1 cellular context compared by ENCODE assay signal in the genomic region with DNA sequence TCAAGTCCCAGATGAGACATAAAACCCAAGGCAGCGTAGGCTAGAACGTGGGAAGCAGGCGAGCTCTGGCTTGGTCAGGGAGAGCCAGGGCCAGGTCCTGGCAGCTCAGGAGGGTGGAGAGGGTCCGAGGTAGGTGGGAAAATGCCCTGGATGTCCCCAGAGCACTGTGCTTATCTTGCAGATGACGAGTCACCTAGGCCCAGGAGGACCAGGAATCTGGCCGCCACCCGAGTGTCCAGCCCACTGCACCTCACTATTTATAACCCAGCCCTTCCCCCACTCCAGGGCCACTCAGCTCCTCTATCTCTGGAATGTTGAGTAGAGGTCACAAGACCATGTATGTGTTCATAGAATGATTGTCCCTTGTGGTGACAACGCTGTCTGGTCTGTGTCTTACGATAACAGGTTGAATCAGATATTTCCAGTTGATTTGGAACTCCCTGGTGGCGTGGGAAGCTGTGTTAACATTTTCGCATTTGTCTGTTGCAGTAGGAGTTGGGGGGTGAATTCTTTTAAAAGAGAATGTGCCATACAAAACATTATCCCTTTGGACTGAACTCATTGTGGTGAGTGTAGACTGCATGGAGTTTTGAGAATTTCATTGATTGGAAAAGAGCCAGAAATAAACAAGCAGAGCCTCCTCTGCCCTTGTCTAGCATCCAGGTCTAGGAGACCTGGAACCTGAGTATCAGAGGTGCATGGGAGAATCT.
TF ChIP-seq lines count a peak whose summit lies in the region.

No MANE protein-coding gene starts in this region.

TF ChIP-seq in K562, 482 proteins besides CTCF, POLR2A, EP300 and RAD21 (continued from another document and continues in another):
- TF ChIP-seq, protein P1, sequence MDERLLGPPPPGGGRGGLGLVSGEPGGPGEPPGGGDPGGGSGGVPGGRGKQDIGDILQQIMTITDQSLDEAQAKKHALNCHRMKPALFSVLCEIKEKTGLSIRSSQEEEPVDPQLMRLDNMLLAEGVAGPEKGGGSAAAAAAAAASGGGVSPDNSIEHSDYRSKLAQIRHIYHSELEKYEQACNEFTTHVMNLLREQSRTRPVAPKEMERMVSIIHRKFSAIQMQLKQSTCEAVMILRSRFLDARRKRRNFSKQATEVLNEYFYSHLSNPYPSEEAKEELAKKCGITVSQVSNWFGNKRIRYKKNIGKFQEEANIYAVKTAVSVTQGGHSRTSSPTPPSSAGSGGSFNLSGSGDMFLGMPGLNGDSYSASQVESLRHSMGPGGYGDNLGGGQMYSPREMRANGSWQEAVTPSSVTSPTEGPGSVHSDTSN (CRISPR knock-in tag; IDR thresholded peaks at IDR 0.05; ENCODE audit: low read depth), result no peak
- TF ChIP-seq, protein P1 (tag; conservative IDR thresholded peaks at IDR 0.05; ENCODE audit: low read depth), result peak; percentile 64
- TF ChIP-seq BRCA1 (IDR thresholded peaks at IDR 0.05) (no peak), BRCA1 (CRISPR knock-in tag; IDR thresholded peaks at IDR 0.05) (no peak), LEF1 (IDR thresholded peaks at IDR 0.05) (peak; percentile 94; the same call in 1 of the 2 replicates), NR2C2 (CRISPR knock-in tag; IDR thresholded peaks at IDR 0.05) (no peak), NR2C2 (tag; IDR thresholded peaks at IDR 0.05) (peak; percentile 56; the same call in 1 of the 2 replicates), CBFA2T2 (conservative IDR thresholded peaks at IDR 0.05) (peak; percentile 95), MEF2D (tag; conservative IDR thresholded peaks at IDR 0.05; ENCODE audit: low read depth) (peak; percentile 97), LCOR (CRISPR knock-in tag; IDR thresholded peaks at IDR 0.05) (0 out of 2 replicates have a peak, but pooled peaks have one; percentile 23), CXXC5 (CRISPR knock-in tag; IDR thresholded peaks at IDR 0.05) (peak; percentile 98), TRIM24 (IDR thresholded peaks at IDR 0.05) (peak; percentile 86 to 93), NCOA1 (IDR thresholded peaks at IDR 0.05; ENCODE audit: low read depth) (peak; percentile 58; the same call in 1 of the 2 replicates), ZNF584 (CRISPR knock-in tag; IDR thresholded peaks at IDR 0.05; ENCODE audit: low read depth) (0 out of 2 replicates have a peak, but pooled peaks have one; percentile 56), ZNF57 (CRISPR knock-in tag; IDR thresholded peaks at IDR 0.05) (0 out of 2 replicates have a peak, but pooled peaks have one; percentile 0), RBM22 (IDR thresholded peaks at IDR 0.05; ENCODE audit: low read depth, low read length, poor library complexity, severe bottlenecking) (no peak)
- TF ChIP-seq, protein P2, sequence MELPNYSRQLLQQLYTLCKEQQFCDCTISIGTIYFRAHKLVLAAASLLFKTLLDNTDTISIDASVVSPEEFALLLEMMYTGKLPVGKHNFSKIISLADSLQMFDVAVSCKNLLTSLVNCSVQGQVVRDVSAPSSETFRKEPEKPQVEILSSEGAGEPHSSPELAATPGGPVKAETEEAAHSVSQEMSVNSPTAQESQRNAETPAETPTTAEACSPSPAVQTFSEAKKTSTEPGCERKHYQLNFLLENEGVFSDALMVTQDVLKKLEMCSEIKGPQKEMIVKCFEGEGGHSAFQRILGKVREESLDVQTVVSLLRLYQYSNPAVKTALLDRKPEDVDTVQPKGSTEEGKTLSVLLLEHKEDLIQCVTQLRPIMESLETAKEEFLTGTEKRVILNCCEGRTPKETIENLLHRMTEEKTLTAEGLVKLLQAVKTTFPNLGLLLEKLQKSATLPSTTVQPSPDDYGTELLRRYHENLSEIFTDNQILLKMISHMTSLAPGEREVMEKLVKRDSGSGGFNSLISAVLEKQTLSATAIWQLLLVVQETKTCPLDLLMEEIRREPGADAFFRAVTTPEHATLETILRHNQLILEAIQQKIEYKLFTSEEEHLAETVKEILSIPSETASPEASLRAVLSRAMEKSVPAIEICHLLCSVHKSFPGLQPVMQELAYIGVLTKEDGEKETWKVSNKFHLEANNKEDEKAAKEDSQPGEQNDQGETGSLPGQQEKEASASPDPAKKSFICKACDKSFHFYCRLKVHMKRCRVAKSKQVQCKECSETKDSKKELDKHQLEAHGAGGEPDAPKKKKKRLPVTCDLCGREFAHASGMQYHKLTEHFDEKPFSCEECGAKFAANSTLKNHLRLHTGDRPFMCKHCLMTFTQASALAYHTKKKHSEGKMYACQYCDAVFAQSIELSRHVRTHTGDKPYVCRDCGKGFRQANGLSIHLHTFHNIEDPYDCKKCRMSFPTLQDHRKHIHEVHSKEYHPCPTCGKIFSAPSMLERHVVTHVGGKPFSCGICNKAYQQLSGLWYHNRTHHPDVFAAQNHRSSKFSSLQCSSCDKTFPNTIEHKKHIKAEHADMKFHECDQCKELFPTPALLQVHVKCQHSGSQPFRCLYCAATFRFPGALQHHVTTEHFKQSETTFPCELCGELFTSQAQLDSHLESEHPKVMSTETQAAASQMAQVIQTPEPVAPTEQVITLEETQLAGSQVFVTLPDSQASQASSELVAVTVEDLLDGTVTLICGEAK (IDR thresholded peaks at IDR 0.05), result no peak; the same call in 1 of the 2 replicates
- TF ChIP-seq, protein P2 (CRISPR knock-in tag; IDR thresholded peaks at IDR 0.05), result no peak
- TF ChIP-seq, protein P3, sequence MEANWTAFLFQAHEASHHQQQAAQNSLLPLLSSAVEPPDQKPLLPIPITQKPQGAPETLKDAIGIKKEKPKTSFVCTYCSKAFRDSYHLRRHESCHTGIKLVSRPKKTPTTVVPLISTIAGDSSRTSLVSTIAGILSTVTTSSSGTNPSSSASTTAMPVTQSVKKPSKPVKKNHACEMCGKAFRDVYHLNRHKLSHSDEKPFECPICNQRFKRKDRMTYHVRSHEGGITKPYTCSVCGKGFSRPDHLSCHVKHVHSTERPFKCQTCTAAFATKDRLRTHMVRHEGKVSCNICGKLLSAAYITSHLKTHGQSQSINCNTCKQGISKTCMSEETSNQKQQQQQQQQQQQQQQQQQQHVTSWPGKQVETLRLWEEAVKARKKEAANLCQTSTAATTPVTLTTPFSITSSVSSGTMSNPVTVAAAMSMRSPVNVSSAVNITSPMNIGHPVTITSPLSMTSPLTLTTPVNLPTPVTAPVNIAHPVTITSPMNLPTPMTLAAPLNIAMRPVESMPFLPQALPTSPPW (CRISPR knock-in tag; IDR thresholded peaks at IDR 0.05), result peak; percentile 70; the same call in 1 of the 2 replicates
- TF ChIP-seq, protein P4, sequence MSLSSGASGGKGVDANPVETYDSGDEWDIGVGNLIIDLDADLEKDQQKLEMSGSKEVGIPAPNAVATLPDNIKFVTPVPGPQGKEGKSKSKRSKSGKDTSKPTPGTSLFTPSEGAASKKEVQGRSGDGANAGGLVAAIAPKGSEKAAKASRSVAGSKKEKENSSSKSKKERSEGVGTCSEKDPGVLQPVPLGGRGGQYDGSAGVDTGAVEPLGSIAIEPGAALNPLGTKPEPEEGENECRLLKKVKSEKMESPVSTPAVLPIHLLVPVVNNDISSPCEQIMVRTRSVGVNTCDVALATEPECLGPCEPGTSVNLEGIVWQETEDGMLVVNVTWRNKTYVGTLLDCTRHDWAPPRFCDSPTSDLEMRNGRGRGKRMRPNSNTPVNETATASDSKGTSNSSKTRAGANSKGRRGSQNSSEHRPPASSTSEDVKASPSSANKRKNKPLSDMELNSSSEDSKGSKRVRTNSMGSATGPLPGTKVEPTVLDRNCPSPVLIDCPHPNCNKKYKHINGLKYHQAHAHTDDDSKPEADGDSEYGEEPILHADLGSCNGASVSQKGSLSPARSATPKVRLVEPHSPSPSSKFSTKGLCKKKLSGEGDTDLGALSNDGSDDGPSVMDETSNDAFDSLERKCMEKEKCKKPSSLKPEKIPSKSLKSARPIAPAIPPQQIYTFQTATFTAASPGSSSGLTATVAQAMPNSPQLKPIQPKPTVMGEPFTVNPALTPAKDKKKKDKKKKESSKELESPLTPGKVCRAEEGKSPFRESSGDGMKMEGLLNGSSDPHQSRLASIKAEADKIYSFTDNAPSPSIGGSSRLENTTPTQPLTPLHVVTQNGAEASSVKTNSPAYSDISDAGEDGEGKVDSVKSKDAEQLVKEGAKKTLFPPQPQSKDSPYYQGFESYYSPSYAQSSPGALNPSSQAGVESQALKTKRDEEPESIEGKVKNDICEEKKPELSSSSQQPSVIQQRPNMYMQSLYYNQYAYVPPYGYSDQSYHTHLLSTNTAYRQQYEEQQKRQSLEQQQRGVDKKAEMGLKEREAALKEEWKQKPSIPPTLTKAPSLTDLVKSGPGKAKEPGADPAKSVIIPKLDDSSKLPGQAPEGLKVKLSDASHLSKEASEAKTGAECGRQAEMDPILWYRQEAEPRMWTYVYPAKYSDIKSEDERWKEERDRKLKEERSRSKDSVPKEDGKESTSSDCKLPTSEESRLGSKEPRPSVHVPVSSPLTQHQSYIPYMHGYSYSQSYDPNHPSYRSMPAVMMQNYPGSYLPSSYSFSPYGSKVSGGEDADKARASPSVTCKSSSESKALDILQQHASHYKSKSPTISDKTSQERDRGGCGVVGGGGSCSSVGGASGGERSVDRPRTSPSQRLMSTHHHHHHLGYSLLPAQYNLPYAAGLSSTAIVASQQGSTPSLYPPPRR (CRISPR knock-in tag; IDR thresholded peaks at IDR 0.05; ENCODE audit: borderline replicate concordance), result no peak
- TF ChIP-seq, protein P5, sequence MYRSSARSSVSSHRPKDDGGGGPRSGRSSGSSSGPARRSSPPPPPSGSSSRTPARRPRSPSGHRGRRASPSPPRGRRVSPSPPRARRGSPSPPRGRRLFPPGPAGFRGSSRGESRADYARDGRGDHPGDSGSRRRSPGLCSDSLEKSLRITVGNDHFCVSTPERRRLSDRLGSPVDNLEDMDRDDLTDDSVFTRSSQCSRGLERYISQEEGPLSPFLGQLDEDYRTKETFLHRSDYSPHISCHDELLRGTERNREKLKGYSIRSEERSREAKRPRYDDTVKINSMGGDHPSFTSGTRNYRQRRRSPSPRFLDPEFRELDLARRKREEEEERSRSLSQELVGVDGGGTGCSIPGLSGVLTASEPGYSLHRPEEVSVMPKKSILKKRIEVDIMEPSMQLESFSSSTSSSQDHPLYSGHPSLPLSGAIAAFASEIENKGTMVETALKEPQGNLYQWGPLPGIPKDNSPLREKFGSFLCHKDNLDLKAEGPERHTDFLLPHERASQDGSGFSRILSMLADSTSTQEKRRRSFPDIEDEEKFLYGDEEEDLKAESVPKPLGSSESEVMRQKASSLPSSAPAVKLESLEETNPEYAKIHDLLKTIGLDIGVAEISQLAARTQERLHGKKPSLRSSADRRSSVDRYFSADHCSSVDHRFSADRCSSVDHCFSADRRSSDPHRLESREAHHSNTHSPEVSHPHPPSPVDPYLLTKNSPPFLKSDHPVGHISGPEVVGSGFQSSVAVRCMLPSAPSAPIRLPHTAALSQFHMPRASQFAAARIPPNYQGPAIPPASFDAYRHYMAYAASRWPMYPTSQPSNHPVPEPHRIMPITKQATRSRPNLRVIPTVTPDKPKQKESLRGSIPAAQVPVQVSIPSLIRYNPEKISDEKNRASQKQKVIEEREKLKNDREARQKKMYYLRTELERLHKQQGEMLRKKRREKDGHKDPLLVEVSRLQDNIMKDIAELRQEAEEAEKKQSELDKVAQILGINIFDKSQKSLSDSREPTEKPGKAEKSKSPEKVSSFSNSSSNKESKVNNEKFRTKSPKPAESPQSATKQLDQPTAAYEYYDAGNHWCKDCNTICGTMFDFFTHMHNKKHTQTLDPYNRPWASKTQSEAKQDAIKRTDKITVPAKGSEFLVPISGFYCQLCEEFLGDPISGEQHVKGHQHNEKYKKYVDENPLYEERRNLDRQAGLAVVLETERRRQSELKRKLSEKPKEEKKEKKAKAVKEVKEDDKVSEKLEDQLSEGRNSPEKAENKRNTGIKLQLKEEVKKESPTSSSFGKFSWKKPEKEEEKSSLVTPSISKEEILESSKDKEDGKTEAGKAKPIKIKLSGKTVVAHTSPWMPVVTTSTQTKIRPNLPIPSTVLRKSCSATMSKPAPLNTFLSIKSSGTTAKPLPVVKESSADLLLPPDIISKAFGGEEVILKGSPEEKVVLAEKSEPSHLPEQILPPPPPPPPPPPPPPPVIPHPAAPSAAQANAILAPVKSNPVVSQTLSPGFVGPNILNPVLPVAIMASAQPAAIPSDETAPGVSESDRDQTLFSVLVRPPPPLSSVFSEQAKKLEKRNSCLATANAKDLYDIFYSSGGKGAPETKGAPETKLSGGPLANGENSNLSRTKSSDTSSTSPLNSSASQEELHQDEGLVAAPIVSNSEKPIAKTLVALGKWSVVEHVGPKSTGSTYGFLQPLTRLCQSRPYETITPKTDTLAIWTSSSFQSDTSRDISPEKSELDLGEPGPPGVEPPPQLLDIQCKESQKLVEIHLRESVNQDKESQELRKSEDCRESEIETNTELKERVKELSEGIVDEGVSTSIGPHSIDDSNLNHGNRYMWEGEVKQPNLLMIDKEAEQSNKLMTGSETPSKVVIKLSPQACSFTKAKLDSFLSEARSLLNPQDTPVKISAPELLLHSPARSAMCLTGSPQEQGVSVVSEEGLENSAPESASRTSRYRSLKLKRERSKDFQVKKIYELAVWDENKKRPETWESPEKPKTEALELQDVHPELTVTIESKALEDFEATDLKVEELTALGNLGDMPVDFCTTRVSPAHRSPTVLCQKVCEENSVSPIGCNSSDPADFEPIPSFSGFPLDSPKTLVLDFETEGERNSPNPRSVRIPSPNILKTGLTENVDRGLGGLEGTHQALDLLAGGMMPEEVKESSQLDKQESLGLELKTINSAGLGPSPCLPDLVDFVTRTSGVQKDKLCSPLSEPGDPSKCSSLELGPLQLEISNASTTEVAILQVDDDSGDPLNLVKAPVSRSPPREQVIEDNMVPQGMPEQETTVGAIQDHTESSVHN (IDR thresholded peaks at IDR 0.05; ENCODE audit: borderline replicate concordance in 1 of 2, low read depth in 1 of 2), result 0 out of 4 replicates have a peak, but pooled peaks of 1 of the 2 experiments have one; percentile 63
